In genomic region chr11:119741369-119742262, GRCh38 we compare ENCODE assay signal across 8 cellular contexts. TPM values are rescaled to one million over a fixed set of nuclear protein-coding genes. Genes with fewer than 3 reads are reported as not detected.
DNase-seq lines count a peak whose midpoint lies in the region; ATAC-seq and TF ChIP-seq lines count a peak whose summit lies in the region.

No MANE protein-coding gene starts in this region.

- 36% methylated on average over 30 of the region's 54 CpGs for WGBS in prostate gland

- TF ChIP-seq CTCF in PC-3 (conservative IDR thresholded peaks at IDR 0.05; ENCODE audit: low read depth, low read length) (peak; percentile 94), prostate gland (IDR thresholded peaks at IDR 0.05) (peak; percentile 50 to 85 (median 66))

- no peak overlapping the region for H3K9ac ChIP-seq in PC-3 (ENCODE audit: low read length)

- peak overlapping the region; percentile 58 for H3K4me2 ChIP-seq in PC-3 (ENCODE audit: low read length)

- H3K36me3 ChIP-seq in PC-3 (ENCODE audit: low read depth, low read length) = no peaks in the 10 kb centered on the region
- no peaks in the 10 kb centered on the region for H3K36me3 ChIP-seq in prostate gland

- H3K4me1 ChIP-seq in PC-3 (ENCODE audit: insufficient read depth, low read length) = no peaks in the 10 kb centered on the region
- peaks cover 3% of the 10 kb centered on the region for H3K4me1 ChIP-seq in prostate gland (replicated peaks)

- DNase-seq in GM19240 (ENCODE audit: insufficient read length, low spot score) = peak; percentile 63
- DNase-seq in PC-3 = peak; percentile 60
- DNase-seq in activated naive CD4-positive, alpha-beta T cell treated with Interleukin-2 at 50 U/mL for 16 hours = peak; percentile 65
- peak; percentile 76 for DNase-seq in Right ventricle myocardium superior
- no peak for DNase-seq in prostate gland (ENCODE audit: low spot score)
- no peak for DNase-seq in GF-D8 (lab: John Stamatoyannopoulos, UW)
- DNase-seq in NK-92 (lab: John Stamatoyannopoulos, UW; ENCODE audit: unreplicated experiment) = no peak
- DNase-seq in SHP77 treated with DMSO at 0.1 percent for 48 hours (lab: John Stamatoyannopoulos, UW) = no peak

- no peaks in the 10 kb centered on the region for H4K20me1 ChIP-seq in PC-3 (ENCODE audit: low read length)

- no TSS peak for BruUV-seq in PC-3 (replicated peaks; lab: Mats Ljungman, UMichigan)

- ATAC-seq in PC-3 (peak; percentile 92), Right ventricle myocardium superior (ENCODE audit: poor library complexity) (peak; percentile 88)

- H3K9me2 ChIP-seq in PC-3 (replicated peaks; ENCODE audit: low read length) = no peaks in the 10 kb centered on the region

- H3K4me3 ChIP-seq in PC-3 (ENCODE audit: low read length) (no peak overlapping the region), prostate gland (no peak overlapping the region)

- POLR2A ChIA-PET in PC-3 (lab: Charles Lee; ENCODE audit: unreplicated experiment) = no interaction called here

- CTCF ChIA-PET in PC-3 (lab: Charles Lee) = interaction anchor here (0.7 kb wide), 1 partner anchor 150 kb away, joined by 3 read pairs; no protein-coding TSS in a partner anchor

- intact Hi-C loops in PC-3 (cut with micrococcal nuclease) (loop anchor here (1.0 kb wide), 1 partner anchor 75 kb away; no protein-coding TSS in a partner anchor), Right ventricle myocardium superior (cut with DNase I) (no loop called here), prostate gland (cut with DNase I) (loop anchor here (5.0 kb wide), 1 partner anchor 259 kb away; no protein-coding TSS in a partner anchor)

- H3K27ac ChIP-seq in PC-3 (ENCODE audit: low read length) = no peak overlapping the region
- H3K27ac ChIP-seq in prostate gland = no peak overlapping the region

- no peak overlapping the region for H2AFZ ChIP-seq in PC-3 (ENCODE audit: low read length)

- no peaks in the 10 kb centered on the region for H3K9me3 ChIP-seq in PC-3 (ENCODE audit: low read length)
- H3K9me3 ChIP-seq in prostate gland = no peaks in the 10 kb centered on the region

- no peaks in the 10 kb centered on the region for H3K79me2 ChIP-seq in PC-3 (ENCODE audit: low read length)

- no peaks in the 10 kb centered on the region for H3F3A ChIP-seq in PC-3 (ENCODE audit: low read length, unreplicated experiment)

- no peak for TF ChIP-seq POLR2A in prostate gland (IDR thresholded peaks at IDR 0.05)

- 0 out of 2 replicates have a peak, but pooled peaks cover 9% of the 10 kb centered on the region for H3K27me3 ChIP-seq in PC-3 (ENCODE audit: low read length)
- no peaks in the 10 kb centered on the region for H3K27me3 ChIP-seq in prostate gland (replicated peaks; ENCODE audit: insufficient read depth)

RNA-seq across cellular contexts. Expression of gene NECTIN1, which starts 12.6 kb away (rescaled TPM):
- total RNA-seq in PC-3 (2014; rRNA removed) = 19.9 and 24.6 TPM in 2 replicates
- 15.0 TPM for total RNA-seq in Right ventricle myocardium superior
- total RNA-seq in prostate gland = 10 to 100 TPM; 18.7 to 28.2 TPM

Comparison
In these comparisons a context has a peak if more than half of its experiments do, and no peak if none do; other contexts are left out.
1. DNase-seq: peak in GM19240 (single experiment), PC-3 (single experiment), activated naive CD4-positive, alpha-beta T cell treated with Interleukin-2 at 50 U/mL for 16 hours (single experiment) and Right ventricle myocardium superior (single experiment); none in prostate gland (single experiment), GF-D8 (single experiment), NK-92 (single experiment) and SHP77 treated with DMSO at 0.1 percent for 48 hours (single experiment).